9 cellular contexts compared by ENCODE assay signal in genomic region chr11:86816251-86816726, GRCh38. TPM values are rescaled to one million over a fixed set of nuclear protein-coding genes. Genes with fewer than 3 reads are reported as not detected.
DNase-seq lines count a peak whose midpoint lies in the region; ATAC-seq and TF ChIP-seq lines count a peak whose summit lies in the region.
"Had no signal": no experiment of that assay in that cellular context is flagged by ENCODE, and none has a peak within 500 bp of the region (broad histone marks: within the 10 kb centered on the region; RNA-seq: fewer than 3 reads in every experiment).

No MANE protein-coding gene starts in this region.

- no peak overlapping the region for H3K4me3 ChIP-seq in HFF-Myc (replicated peaks; ENCODE audit: low read depth, low read length)
- no peak overlapping the region for H3K4me3 ChIP-seq in thoracic aorta

- H3K36me3 ChIP-seq in thoracic aorta = no peaks in the 10 kb centered on the region

- H3K27ac Mint-ChIP-seq in effector memory CD8-positive, alpha-beta T cell = no peak overlapping the region

- ATAC-seq in thoracic aorta (ENCODE audit: insufficient number of reproducible peaks, low FRiP score, low read depth) = peak; percentile 70
- ATAC-seq in effector memory CD8-positive, alpha-beta T cell (replicated peaks) = no peak
- ATAC-seq: HCT116 had no signal

- no peaks in the 10 kb centered on the region for H3K36me3 Mint-ChIP-seq in effector memory CD8-positive, alpha-beta T cell (ENCODE audit: insufficient read depth)

- no peaks in the 10 kb centered on the region for H3K27me3 Mint-ChIP-seq in effector memory CD8-positive, alpha-beta T cell

- H3K27me3 ChIP-seq in thoracic aorta (replicated peaks; ENCODE audit: insufficient read depth) = no peaks in the 10 kb centered on the region

- H3K27ac ChIP-seq in thoracic aorta = peak overlapping the region; percentile 62 to 69

- no peaks in the 10 kb centered on the region for H3K9me3 ChIP-seq in thoracic aorta

- no peak overlapping the region for H3K4me3 Mint-ChIP-seq in effector memory CD8-positive, alpha-beta T cell

- DNase-seq in HFF-Myc (ENCODE audit: extremely low read depth, low read depth) (peak; percentile 63), astrocyte of the hippocampus (ENCODE audit: low read depth, low spot score) (peak; percentile 67), kidney glomerular epithelial cell (lab: John Stamatoyannopoulos, UW) (peak; percentile 32), thoracic aorta (ENCODE audit: low spot score) (no peak), NCI-H2081 treated with DMSO at 0.1 percent for 48 hours (lab: John Stamatoyannopoulos, UW) (no peak)
- DNase-seq in effector memory CD8-positive, alpha-beta T cell = no peak
- no peak for DNase-seq in central memory CD4-positive, alpha-beta T cell
- DNase-seq: activated CD4-positive, alpha-beta T cell treated with anti-CD3 and anti-CD28 coated beads for 1 hour had no signal

- no peaks in the 10 kb centered on the region for H3K9me3 Mint-ChIP-seq in effector memory CD8-positive, alpha-beta T cell

- TF ChIP-seq CTCF in HFF-Myc (IDR thresholded peaks at IDR 0.05; ENCODE audit: low read depth, low read length, missing control alignments) (no peak), thoracic aorta (IDR thresholded peaks at IDR 0.05) (no peak)

- peaks cover 20 to 51% of the 10 kb centered on the region in 2 donors for H3K4me1 ChIP-seq in thoracic aorta (ENCODE audit: control insufficient read depth in 1 of 2, low read depth in 2 of 2)

- H3K4me1 Mint-ChIP-seq in effector memory CD8-positive, alpha-beta T cell (ENCODE audit: low read depth in 2 of 2) = peaks cover 5 to 6% of the 10 kb centered on the region in 2 donors

RNA-seq across cellular contexts. Expression of gene PRSS23, which starts 15.9 kb away (rescaled TPM):
- 100 to 1,000 TPM in 1 of 2 donors, 10 to 100 TPM in 1; 90.3 to 253 TPM for total RNA-seq in thoracic aorta

Comparison
In these comparisons a context has a peak if more than half of its experiments do, and no peak if none do; other contexts are left out.
1. DNase-seq: peak in HFF-Myc (single experiment), astrocyte of the hippocampus (single experiment) and kidney glomerular epithelial cell (single experiment); none in thoracic aorta (single experiment), effector memory CD8-positive, alpha-beta T cell (0 of 3), central memory CD4-positive, alpha-beta T cell (single experiment) and NCI-H2081 treated with DMSO at 0.1 percent for 48 hours (single experiment).